In the genomic region with DNA sequence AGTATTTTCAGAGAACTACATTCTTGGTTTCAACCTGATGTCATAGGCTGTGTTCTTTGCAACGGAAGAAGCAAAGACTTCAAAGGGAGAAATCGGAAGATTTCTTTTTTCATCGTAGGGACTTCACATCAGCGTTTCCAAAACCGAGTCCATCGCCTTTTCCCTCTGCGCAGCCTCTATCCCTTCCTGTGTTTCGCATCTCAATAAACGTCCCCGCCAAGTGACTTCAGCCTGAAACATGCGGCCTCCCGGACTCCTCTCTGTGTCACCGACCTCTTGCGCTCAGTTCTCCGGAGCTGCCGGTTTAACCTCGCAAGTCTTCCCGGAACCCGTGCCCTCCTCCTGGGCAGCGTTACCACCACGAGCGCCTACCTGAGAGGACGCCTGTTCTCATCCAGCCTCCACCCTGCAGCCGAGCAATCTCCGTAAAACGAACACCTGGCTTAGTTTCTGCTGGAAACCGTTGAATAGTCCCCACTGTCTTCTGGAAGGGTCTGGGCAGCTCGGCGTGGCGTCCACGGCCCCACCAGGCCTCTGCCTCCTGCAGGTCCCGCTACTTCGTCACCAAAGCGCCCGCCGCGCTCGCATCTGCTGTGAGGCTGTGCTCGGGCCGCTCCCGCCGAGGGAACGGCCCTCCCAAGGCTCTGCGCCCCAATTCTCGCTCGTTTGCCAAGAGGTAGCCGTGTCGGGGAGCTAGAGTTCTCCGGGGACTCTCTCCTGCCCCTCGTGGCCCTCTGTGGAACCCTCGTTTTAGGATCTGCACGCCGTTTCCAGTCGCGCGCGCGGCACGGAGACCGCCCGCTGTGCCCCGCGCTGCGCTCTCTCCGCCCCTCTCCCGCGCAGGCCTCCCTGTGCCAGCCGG, we compare ENCODE assay signal across 1 cellular context.
TF ChIP-seq lines count a peak whose summit lies in the region.

A gene with protein sequence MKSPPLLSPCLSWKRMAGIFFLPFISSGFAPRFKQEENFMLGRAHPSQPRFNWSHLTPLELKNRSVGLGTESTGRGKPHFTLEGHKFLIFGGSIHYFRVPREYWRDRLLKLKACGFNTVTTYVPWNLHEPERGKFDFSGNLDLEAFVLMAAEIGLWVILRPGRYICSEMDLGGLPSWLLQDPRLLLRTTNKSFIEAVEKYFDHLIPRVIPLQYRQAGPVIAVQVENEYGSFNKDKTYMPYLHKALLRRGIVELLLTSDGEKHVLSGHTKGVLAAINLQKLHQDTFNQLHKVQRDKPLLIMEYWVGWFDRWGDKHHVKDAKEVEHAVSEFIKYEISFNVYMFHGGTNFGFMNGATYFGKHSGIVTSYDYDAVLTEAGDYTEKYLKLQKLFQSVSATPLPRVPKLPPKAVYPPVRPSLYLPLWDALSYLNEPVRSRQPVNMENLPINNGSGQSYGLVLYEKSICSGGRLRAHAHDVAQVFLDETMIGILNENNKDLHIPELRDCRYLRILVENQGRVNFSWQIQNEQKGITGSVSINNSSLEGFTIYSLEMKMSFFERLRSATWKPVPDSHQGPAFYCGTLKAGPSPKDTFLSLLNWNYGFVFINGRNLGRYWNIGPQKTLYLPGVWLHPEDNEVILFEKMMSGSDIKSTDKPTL (plus strand): TSS at position 846 of the 862 bp plus-strand sequence. CDS start 362 bp downstream, outside the sequence.

TF ChIP-seq in GM23338, 12 proteins besides CTCF, POLR2A, EP300 and RAD21:
- TF ChIP-seq, protein P1, sequence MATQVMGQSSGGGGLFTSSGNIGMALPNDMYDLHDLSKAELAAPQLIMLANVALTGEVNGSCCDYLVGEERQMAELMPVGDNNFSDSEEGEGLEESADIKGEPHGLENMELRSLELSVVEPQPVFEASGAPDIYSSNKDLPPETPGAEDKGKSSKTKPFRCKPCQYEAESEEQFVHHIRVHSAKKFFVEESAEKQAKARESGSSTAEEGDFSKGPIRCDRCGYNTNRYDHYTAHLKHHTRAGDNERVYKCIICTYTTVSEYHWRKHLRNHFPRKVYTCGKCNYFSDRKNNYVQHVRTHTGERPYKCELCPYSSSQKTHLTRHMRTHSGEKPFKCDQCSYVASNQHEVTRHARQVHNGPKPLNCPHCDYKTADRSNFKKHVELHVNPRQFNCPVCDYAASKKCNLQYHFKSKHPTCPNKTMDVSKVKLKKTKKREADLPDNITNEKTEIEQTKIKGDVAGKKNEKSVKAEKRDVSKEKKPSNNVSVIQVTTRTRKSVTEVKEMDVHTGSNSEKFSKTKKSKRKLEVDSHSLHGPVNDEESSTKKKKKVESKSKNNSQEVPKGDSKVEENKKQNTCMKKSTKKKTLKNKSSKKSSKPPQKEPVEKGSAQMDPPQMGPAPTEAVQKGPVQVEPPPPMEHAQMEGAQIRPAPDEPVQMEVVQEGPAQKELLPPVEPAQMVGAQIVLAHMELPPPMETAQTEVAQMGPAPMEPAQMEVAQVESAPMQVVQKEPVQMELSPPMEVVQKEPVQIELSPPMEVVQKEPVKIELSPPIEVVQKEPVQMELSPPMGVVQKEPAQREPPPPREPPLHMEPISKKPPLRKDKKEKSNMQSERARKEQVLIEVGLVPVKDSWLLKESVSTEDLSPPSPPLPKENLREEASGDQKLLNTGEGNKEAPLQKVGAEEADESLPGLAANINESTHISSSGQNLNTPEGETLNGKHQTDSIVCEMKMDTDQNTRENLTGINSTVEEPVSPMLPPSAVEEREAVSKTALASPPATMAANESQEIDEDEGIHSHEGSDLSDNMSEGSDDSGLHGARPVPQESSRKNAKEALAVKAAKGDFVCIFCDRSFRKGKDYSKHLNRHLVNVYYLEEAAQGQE (IDR thresholded peaks at IDR 0.05; ENCODE audit: unreplicated experiment) = no peak
- TF ChIP-seq JUNB (IDR thresholded peaks at IDR 0.05; ENCODE audit: unreplicated experiment) = no peak
- TF ChIP-seq NANOG (IDR thresholded peaks at IDR 0.05; ENCODE audit: borderline replicate concordance) = no peak
- TF ChIP-seq POLR2AphosphoS5 (IDR thresholded peaks at IDR 0.05; ENCODE audit: low read depth) = no peak
- TF ChIP-seq ZNF114 (CRISPR knock-in tag; IDR thresholded peaks at IDR 0.05) = no peak
